16 cellular contexts compared by ENCODE assay signal in the genomic region with DNA sequence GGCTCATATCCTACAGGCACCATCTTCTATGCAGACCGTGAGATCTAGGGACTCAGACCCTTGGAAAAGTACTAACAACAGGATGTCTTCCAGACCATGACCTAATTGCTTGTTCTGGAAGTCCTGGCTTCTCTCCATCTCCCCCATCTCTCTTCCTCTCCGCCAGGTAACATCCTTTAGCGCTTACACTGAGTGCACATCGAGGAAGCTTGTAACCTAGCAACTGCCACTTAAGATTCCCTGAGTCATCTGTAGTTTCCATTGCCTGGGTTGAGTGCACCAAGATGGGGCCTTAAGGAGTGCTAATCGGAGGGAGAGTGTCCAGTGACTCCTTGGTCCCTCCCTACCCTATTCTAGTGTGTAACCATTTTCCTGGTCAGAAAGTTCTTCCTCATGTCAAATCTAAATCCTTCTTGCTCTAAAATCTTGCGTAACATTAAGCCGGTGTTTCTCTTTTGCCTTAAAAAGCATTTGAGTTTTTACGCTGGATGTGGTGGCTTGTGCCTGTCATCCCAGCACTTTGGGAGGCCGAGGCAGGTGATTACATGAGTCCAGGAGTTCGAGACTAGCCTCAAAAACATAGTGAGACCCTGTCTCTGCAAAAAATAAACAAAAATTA. TPM values are rescaled to one million over a fixed set of nuclear protein-coding genes. Genes with fewer than 3 reads are reported as not detected.
DNase-seq lines count a peak whose midpoint lies in the region; ATAC-seq lines count a peak whose summit lies in the region.
"Had no signal": no experiment of that assay in that cellular context is flagged by ENCODE, and none has a peak within 500 bp of the region (broad histone marks: within the 10 kb centered on the region; RNA-seq: fewer than 3 reads in every experiment).

No MANE protein-coding gene starts in this region.

- H3K18ac ChIP-seq in trophoblast cell (ENCODE audit: low read length): no peak overlapping the region

- no peaks in the 10 kb centered on the region for H3K79me2 ChIP-seq in trophoblast cell (ENCODE audit: control insufficient read depth, insufficient read depth, low read length, poor library complexity)
- H3K79me2 ChIP-seq: hepatocyte had no signal

- WGBS in trophoblast cell (ENCODE audit: extremely low coverage, insufficient coverage, insufficient read length): no CpG with 5 or more reads among the region's 10 CpGs
- WGBS in right cardiac atrium: 80% methylated on average over 10 of the region's 10 CpGs

- peaks cover 7% of the 10 kb centered on the region for H3K9me3 ChIP-seq in trophoblast cell (ENCODE audit: insufficient read depth, low read depth, low read length)
- no peaks in the 10 kb centered on the region for H3K9me3 ChIP-seq in right cardiac atrium (ENCODE audit: control insufficient read depth, low read length)
- H3K9me3 ChIP-seq: Caco-2 had no signal

- H2AK5ac ChIP-seq in trophoblast cell (ENCODE audit: low read length): no peak overlapping the region

- H4K8ac ChIP-seq in trophoblast cell (ENCODE audit: low read depth, low read length): no peak overlapping the region

- H3K4me2 ChIP-seq in trophoblast cell (ENCODE audit: low read length): no peak overlapping the region
- H3K4me2 ChIP-seq: hepatocyte had no signal

- H4K12ac ChIP-seq in trophoblast cell (ENCODE audit: low read depth, low read length): no peak overlapping the region

- H2AFZ ChIP-seq in trophoblast cell (ENCODE audit: insufficient read depth, low read length, poor library complexity): no peak overlapping the region
- H2AFZ ChIP-seq: hepatocyte had no signal

- no peaks in the 10 kb centered on the region for H3K36me3 ChIP-seq in trophoblast cell (ENCODE audit: control insufficient read depth in 1 of 2, insufficient read depth in 2 of 2, low read length in 2 of 2)

- H3K4me3 ChIP-seq in trophoblast cell (ENCODE audit: low read depth, low read length) (no peak overlapping the region), right cardiac atrium (ENCODE audit: low read length) (no peak overlapping the region)
- H3K4me3 ChIP-seq: hepatocyte had no signal

- intact Hi-C loops in right cardiac atrium (cut with DNase I): no loop called here

- H2BK12ac ChIP-seq in trophoblast cell (ENCODE audit: low read length): peak overlapping the region; percentile 74

- ATAC-seq in right cardiac atrium: no peak
- ATAC-seq: activated naive CD8-positive, alpha-beta T cell treated with anti-CD3 and anti-CD28 coated beads, Interleukin-2, amount 50 U/mL, for 24 hours had no signal

- peaks cover 15% of the 10 kb centered on the region for H3K27me3 ChIP-seq in trophoblast cell (ENCODE audit: insufficient read depth, low read length)
- no peaks in the 10 kb centered on the region for H3K27me3 ChIP-seq in right cardiac atrium (ENCODE audit: control insufficient read depth, insufficient read depth)

- DNase-seq in NCI-H1417 (lab: John Stamatoyannopoulos, UW): peak; percentile 27 to 92 (median 64)
- DNase-seq in NCI-H1417 treated with DMSO at 0.1 percent for 48 hours (lab: John Stamatoyannopoulos, UW): no peak
- DNase-seq in NCI-H2171 treated with DMSO at 0.1 percent for 48 hours (lab: John Stamatoyannopoulos, UW): peak; percentile 82
- DNase-seq in dermis blood vessel endothelial cell: peak; percentile 30
- DNase-seq in trophoblast cell: no peak
- DNase-seq in right cardiac atrium: no peak
- no peak for DNase-seq in AG08395 (ENCODE audit: low spot score)
- DNase-seq in occipital lobe (lab: John Stamatoyannopoulos, UW): no peak
- DNase-seq: activated naive CD8-positive, alpha-beta T cell treated with anti-CD3 and anti-CD28 coated beads, Interleukin-2, amount 50 U/mL, for 24 hours; activated T-cell treated with anti-CD3 and anti-CD28 coated beads, Interleukin-2, amount 50 U/mL, for 1 hour; Caco-2; NCI-H146; substantia nigra had no signal

- H3K9ac ChIP-seq in trophoblast cell (ENCODE audit: low read length): no peak overlapping the region

- H3K79me1 ChIP-seq in trophoblast cell (ENCODE audit: low read length): peaks cover 16% of the 10 kb centered on the region

- peak overlapping the region; percentile 50 for H2BK120ac ChIP-seq in trophoblast cell (ENCODE audit: insufficient read depth, low read length, poor library complexity)

- H3K4me1 ChIP-seq in trophoblast cell (ENCODE audit: control insufficient read depth in 1 of 2, insufficient read depth in 2 of 2, low read length in 2 of 2) (peaks cover 13 to 39% of the 10 kb centered on the region in 2 experiments), right cardiac atrium (ENCODE audit: control insufficient read depth, insufficient read depth, low read length) (no peaks in the 10 kb centered on the region)

- peak overlapping the region; percentile 80 for H4K91ac ChIP-seq in trophoblast cell (ENCODE audit: low read depth, low read length)

- no peak overlapping the region for H3K23ac ChIP-seq in trophoblast cell (ENCODE audit: low read length)

- H3K4ac ChIP-seq in trophoblast cell (ENCODE audit: low read depth, low read length): no peak overlapping the region

- no peak overlapping the region for H3K14ac ChIP-seq in trophoblast cell (ENCODE audit: low read length)

- H3K27ac ChIP-seq in trophoblast cell (ENCODE audit: low read depth, low read length) (peak overlapping the region; percentile 77), right cardiac atrium (ENCODE audit: low read length) (no peak overlapping the region)
- H3K27ac ChIP-seq: hepatocyte had no signal

- no peak overlapping the region for H2BK5ac ChIP-seq in trophoblast cell (ENCODE audit: low read depth, low read length, poor library complexity)

RNA-seq across cellular contexts. Expression of a gene that starts 9.7 kb away (rescaled TPM):
- total RNA-seq in dermis blood vessel endothelial cell (not detected in 2 replicates), right cardiac atrium (under 1 TPM; 0.35 to 0.71 (median 0.52) TPM), occipital lobe (18.6 TPM)
- polyA plus RNA-seq in trophoblast cell (2013): 3.6 TPM in 2 replicates
- 0.36 TPM for polyA plus RNA-seq in right cardiac atrium
- total RNA-seq: Caco-2; omental fat pad; T-helper 1 cell treated with Interleukin-12 subunit alpha and Interleukin-12 subunit beta and Interleukin-4 antibody, amounts not matched to agents 30 ng/mL and 1 ng/mL, for 36 hours had no signal

RNA-seq across cellular contexts. Expression of a gene that starts 25.5 kb away (rescaled TPM):
- total RNA-seq in dermis blood vessel endothelial cell (4.6 and 5.0 TPM in 2 replicates), right cardiac atrium (1 to 10 TPM in 3 of 4 donors, under 1 TPM in 1; 0.50 to 1.6 (median 1.4) TPM), occipital lobe (1.1 TPM)
- polyA plus RNA-seq in trophoblast cell (2013): 20.4 and 22.1 TPM in 2 replicates
- 0.86 TPM for polyA plus RNA-seq in right cardiac atrium

Comparison
In these comparisons a context has a peak if more than half of its experiments do, and no peak if none do; other contexts are left out.
1. DNase-seq: peak in NCI-H1417 (3 of 3), NCI-H2171 treated with DMSO at 0.1 percent for 48 hours (single experiment) and dermis blood vessel endothelial cell (single experiment); none in NCI-H1417 treated with DMSO at 0.1 percent for 48 hours (single experiment), trophoblast cell (0 of 2), right cardiac atrium (0 of 3), AG08395 (single experiment) and occipital lobe (single experiment).
2. RNA of a gene that starts 9.7 kb away (total RNA-seq): 18.6 TPM in occipital lobe (single experiment); 0.35 to 0.71 TPM in right cardiac atrium and not detected in dermis blood vessel endothelial cell; every median in the first group is over 10 times any median in the second.